In genomic region chr20:10805764-10806163, GRCh38 we compare ENCODE assay signal across 26 cellular contexts.
DNase-seq lines count a peak whose midpoint lies in the region; ATAC-seq and TF ChIP-seq lines count a peak whose summit lies in the region.
"Had no signal": no experiment of that assay in that cellular context is flagged by ENCODE, and none has a peak within 500 bp of the region (broad histone marks: within the 10 kb centered on the region; RNA-seq: fewer than 3 reads in every experiment).

No MANE protein-coding gene starts in this region.

- H3K36me3 Mint-ChIP-seq in mesothelial cell of epicardium = no peaks in the 10 kb centered on the region
- H3K36me3 Mint-ChIP-seq in glutamatergic neuron (ENCODE audit: unreplicated experiment) = no peaks in the 10 kb centered on the region
- H3K36me3 Mint-ChIP-seq: activated CD4-positive, alpha-beta memory T cell treated with anti-CD3 and anti-CD28 coated beads for 36 hours; naive thymus-derived CD8-positive, alpha-beta T cell had no signal

- H3K4me1 ChIP-seq in gastroesophageal sphincter (peaks cover 0 to 17% (median 0%) of the 10 kb centered on the region in 3 donors), suprapubic skin (peaks cover 3% of the 10 kb centered on the region)
- H3K4me1 ChIP-seq: BE2C, testis had no signal

- H3K9me3 Mint-ChIP-seq in mesothelial cell of epicardium (peaks cover 3% of the 10 kb centered on the region), glutamatergic neuron (ENCODE audit: unreplicated experiment) (no peaks in the 10 kb centered on the region)
- H3K9me3 Mint-ChIP-seq: activated CD4-positive, alpha-beta memory T cell treated with anti-CD3 and anti-CD28 coated beads for 36 hours; endodermal cell had no signal

- H3K27ac ChIP-seq in gastroesophageal sphincter (peak overlapping the region in 3 of 4 donors; percentile 39 to 60 (median 39)), suprapubic skin (peak overlapping the region; percentile 4)
- H3K27ac ChIP-seq: PC-9 had no signal

- H3K4me3 Mint-ChIP-seq in mesothelial cell of epicardium = no peak overlapping the region
- no peak overlapping the region for H3K4me3 Mint-ChIP-seq in glutamatergic neuron (ENCODE audit: unreplicated experiment)
- H3K4me3 Mint-ChIP-seq: activated CD4-positive, alpha-beta memory T cell treated with anti-CD3 and anti-CD28 coated beads for 36 hours; endodermal cell; naive thymus-derived CD8-positive, alpha-beta T cell had no signal

- H3K4me1 Mint-ChIP-seq in mesothelial cell of epicardium (peaks cover 16% of the 10 kb centered on the region), glutamatergic neuron (ENCODE audit: low read depth, unreplicated experiment) (peaks cover 13% of the 10 kb centered on the region)
- H3K4me1 Mint-ChIP-seq: naive thymus-derived CD8-positive, alpha-beta T cell had no signal

- TF ChIP-seq POLR2A in gastroesophageal sphincter (IDR thresholded peaks at IDR 0.05) (no peak), suprapubic skin (IDR thresholded peaks at IDR 0.05) (no peak)

- WGBS in gastroesophageal sphincter (ENCODE audit: low coverage in 1 of 2), 2 donors = 45% methylated on average over 6 of the region's 7 CpGs; no CpG with 5 or more reads in 1 of the 2 donors
- WGBS in suprapubic skin = 62% methylated on average over 7 of the region's 7 CpGs

- H3K27ac Mint-ChIP-seq in mesothelial cell of epicardium (peak overlapping the region; percentile 69), glutamatergic neuron (ENCODE audit: unreplicated experiment) (no peak overlapping the region)
- H3K27ac Mint-ChIP-seq: activated CD4-positive, alpha-beta memory T cell treated with anti-CD3 and anti-CD28 coated beads for 36 hours; endodermal cell; naive thymus-derived CD8-positive, alpha-beta T cell had no signal

- peaks cover 28% of the 10 kb centered on the region for H3K27me3 Mint-ChIP-seq in mesothelial cell of epicardium (ENCODE audit: low read depth)
- H3K27me3 Mint-ChIP-seq in glutamatergic neuron (ENCODE audit: unreplicated experiment) = no peaks in the 10 kb centered on the region
- H3K27me3 Mint-ChIP-seq: activated CD4-positive, alpha-beta memory T cell treated with anti-CD3 and anti-CD28 coated beads for 36 hours had no signal

- H3K36me3 ChIP-seq in gastroesophageal sphincter = no peaks in the 10 kb centered on the region
- H3K36me3 ChIP-seq in suprapubic skin = no peaks in the 10 kb centered on the region
- H3K36me3 ChIP-seq: BE2C had no signal

- DNase-seq in dermis blood vessel endothelial cell (peak; percentile 4), mesothelial cell of epicardium (ENCODE audit: low spot score in 2 of 2, unreplicated experiment in 2 of 2) (no peak), suprapubic skin (ENCODE audit: low spot score in 2 of 2) (no peak), SHP77 treated with DMSO at 0.1 percent for 48 hours (lab: John Stamatoyannopoulos, UW) (no peak), SK-N-DZ (ENCODE audit: low spot score) (no peak), glutamatergic neuron (no peak)
- DNase-seq: activated CD4-positive, alpha-beta memory T cell treated with anti-CD3 and anti-CD28 coated beads for 36 hours; activated CD4-positive, CD25-positive, alpha-beta regulatory T cell treated with anti-CD3 and anti-CD28 coated beads, Interleukin-2, amount 50 U/mL, for 72 hours; activated naive CD4-positive, alpha-beta T cell treated with Interleukin-2 at 50 U/mL for 16 hours; BE2C; central memory CD4-positive, alpha-beta T cell; COR-L47; endodermal cell; H7; KBM-7; naive thymus-derived CD8-positive, alpha-beta T cell; NCI-H1105 treated with DMSO at 0.1 percent for 48 hours; NCI-H2029 treated with DMSO at 0.1 percent for 48 hours; NCI-H526 treated with DMSO at 0.1 percent for 48 hours; PC-9; stimulated activated naive CD4-positive, alpha-beta T cell treated with Interleukin-2 at 50 U/mL for 16 hours; T-helper 2 cell; testis had no signal

- no peak for TF ChIP-seq CTCF in gastroesophageal sphincter (IDR thresholded peaks at IDR 0.05)
- TF ChIP-seq CTCF in mesothelial cell of epicardium (IDR thresholded peaks at IDR 0.05; ENCODE audit: unreplicated experiment) = no peak
- TF ChIP-seq CTCF in suprapubic skin (IDR thresholded peaks at IDR 0.05) = no peak
- TF ChIP-seq CTCF in glutamatergic neuron (IDR thresholded peaks at IDR 0.05; ENCODE audit: partially characterized antibody, unreplicated experiment) = no peak

- H3K9me3 ChIP-seq in gastroesophageal sphincter = no peaks in the 10 kb centered on the region
- no peaks in the 10 kb centered on the region for H3K9me3 ChIP-seq in suprapubic skin
- H3K9me3 ChIP-seq: BE2C, testis had no signal

- H3K27me3 ChIP-seq in gastroesophageal sphincter = no peaks in the 10 kb centered on the region
- H3K27me3 ChIP-seq in suprapubic skin = no peaks in the 10 kb centered on the region
- H3K27me3 ChIP-seq: testis had no signal

- TF ChIP-seq EP300 in gastroesophageal sphincter (IDR thresholded peaks at IDR 0.05) = no peak
- no peak for TF ChIP-seq EP300 in suprapubic skin (IDR thresholded peaks at IDR 0.05)

- no peak for ATAC-seq in gastroesophageal sphincter
- ATAC-seq: GM12878; naive thymus-derived CD8-positive, alpha-beta T cell had no signal

- no peak overlapping the region for H3K4me3 ChIP-seq in gastroesophageal sphincter
- no peak overlapping the region for H3K4me3 ChIP-seq in suprapubic skin
- H3K4me3 ChIP-seq: GM12878, PC-9, skin epidermis, testis had no signal
